Comparison of ENCODE assay signal across 12 cellular contexts in the genomic region with DNA sequence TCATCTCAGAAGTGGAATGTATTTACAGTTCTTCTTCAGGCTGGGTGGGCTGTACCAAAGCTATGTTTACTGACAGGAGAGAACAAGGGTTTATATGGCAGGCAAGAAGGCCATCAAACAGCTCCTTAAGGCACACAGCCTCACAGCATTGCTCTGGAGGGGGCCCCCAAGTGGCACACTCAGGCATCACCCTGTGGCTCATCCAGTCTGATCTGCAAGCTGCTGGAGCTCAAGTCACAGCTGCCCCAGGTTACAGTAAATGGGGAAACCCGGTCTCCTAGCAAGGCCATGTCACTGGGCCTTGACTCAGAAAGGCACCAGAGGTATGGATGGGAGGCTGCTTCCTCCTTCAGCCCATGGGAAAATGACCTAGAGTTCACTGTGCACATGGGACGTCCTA.
DNase-seq lines count a peak whose midpoint lies in the region; ATAC-seq and TF ChIP-seq lines count a peak whose summit lies in the region.
"Had no signal": no experiment of that assay in that cellular context is flagged by ENCODE, and none has a peak within 500 bp of the region (broad histone marks: within the 10 kb centered on the region; RNA-seq: fewer than 3 reads in every experiment).

No MANE protein-coding gene starts in this region.

- POLR2A ChIA-PET in A673 (lab: Charles Lee; ENCODE audit: low non-redundant PET), result no interaction called here

- no peak overlapping the region for H3K4me3 ChIP-seq in A673 (ENCODE audit: low read depth, low read length, poor library complexity, severe bottlenecking)
- H3K4me3 ChIP-seq: BLaER1 treated with 17β-estradiol and CSF1 and Interleukin-3, amounts not matched to agents 10 nM and 100 nM; colonic mucosa had no signal

- no peaks in the 10 kb centered on the region for H3K36me3 ChIP-seq in A673 (ENCODE audit: insufficient read depth, low read length, poor library complexity, severe bottlenecking)
- H3K36me3 ChIP-seq: BLaER1 treated with 17β-estradiol and CSF1 and Interleukin-3, amounts not matched to agents 10 nM and 100 nM; colonic mucosa had no signal

- H3K4me1 ChIP-seq in A673 (ENCODE audit: insufficient read depth, low read length, poor library complexity, severe bottlenecking) (no peaks in the 10 kb centered on the region), foreskin keratinocyte (peaks cover 3% of the 10 kb centered on the region)
- H3K4me1 ChIP-seq: BLaER1 treated with 17β-estradiol and CSF1 and Interleukin-3, amounts not matched to agents 10 nM and 100 nM; colonic mucosa had no signal

- in situ Hi-C loops in SK-MEL-5 (cut with HindIII; ENCODE audit: low pct_unique_long_range_greater_than_20kb, low sequenced_read_pairs), result no loop called here

- DNase-seq in A673 (ENCODE audit: low spot score), result peak; percentile 10
- peak; percentile 28 for DNase-seq in SK-MEL-5 (ENCODE audit: low read depth, low spot score)
- DNase-seq in foreskin keratinocyte, result no peak
- no peak for DNase-seq in NCI-H526 (lab: John Stamatoyannopoulos, UW)
- DNase-seq in NCI-H2107 treated with DMSO at 0.1 percent for 48 hours (lab: John Stamatoyannopoulos, UW; ENCODE audit: unreplicated experiment), result no peak
- no peak for DNase-seq in NCI-H1436 treated with DMSO at 0.1 percent for 48 hours (lab: John Stamatoyannopoulos, UW)
- DNase-seq: colonic mucosa; NCI-H2171 treated with DMSO at 0.1 percent for 48 hours; stimulated activated naive B cell treated with anti-CD40 and anti-IgM and Interleukin-4, amounts not matched to agents 10 μg/mL and 1 μg/mL and 100 μg/mL, for 72 hours had no signal

- no TSS peak for BruUV-seq in A673 (replicated peaks; lab: Mats Ljungman, UMichigan)

- peak; percentile 49 for ATAC-seq in foreskin keratinocyte
- ATAC-seq in HG03565 (IDR thresholded peaks at IDR 0.05; ENCODE audit: unreplicated experiment), result no peak
- ATAC-seq: stimulated activated naive B cell treated with anti-CD40 and anti-IgM and Interleukin-4, amounts not matched to agents 10 μg/mL and 1 μg/mL and 100 μg/mL, for 72 hours had no signal

- intact Hi-C loops in A673 (cut with micrococcal nuclease; ENCODE audit: unreplicated experiment), result no loop called here

- CTCF ChIA-PET in A673 (lab: Charles Lee), result no interaction called here

- H3K27ac ChIP-seq in A673 (ENCODE audit: low read depth, low read length, poor library complexity, severe bottlenecking) (no peak overlapping the region), foreskin keratinocyte (no peak overlapping the region)
- H3K27ac ChIP-seq: BLaER1 treated with 17β-estradiol and CSF1 and Interleukin-3, amounts not matched to agents 10 nM and 100 nM; colonic mucosa had no signal

- TF ChIP-seq CTCF in A673 (conservative IDR thresholded peaks at IDR 0.05; ENCODE audit: low read depth, low read length) (peak; percentile 35), GM12873 (IDR thresholded peaks at IDR 0.05; ENCODE audit: insufficient read depth, low read depth, low read length, missing control alignments) (peak; percentile 38), foreskin keratinocyte (conservative IDR thresholded peaks at IDR 0.05) (no peak)

- H3K9me3 ChIP-seq in A673 (ENCODE audit: low read depth, low read length, poor library complexity, severe bottlenecking), result no peaks in the 10 kb centered on the region
- H3K9me3 ChIP-seq: BLaER1 treated with 17β-estradiol and CSF1 and Interleukin-3, amounts not matched to agents 10 nM and 100 nM; colonic mucosa had no signal

- no peaks in the 10 kb centered on the region for H3K27me3 ChIP-seq in A673 (replicated peaks; ENCODE audit: insufficient read depth, low read depth, low read length, poor library complexity)
- no peaks in the 10 kb centered on the region for H3K27me3 ChIP-seq in foreskin keratinocyte
- H3K27me3 ChIP-seq: BLaER1 treated with 17β-estradiol and CSF1 and Interleukin-3, amounts not matched to agents 10 nM and 100 nM; colonic mucosa had no signal

Comparison
In these comparisons a context has a peak if more than half of its experiments do, and no peak if none do; other contexts are left out.
1. DNase-seq: peak in A673 (single experiment) and SK-MEL-5 (single experiment); none in foreskin keratinocyte (0 of 2), NCI-H526 (0 of 2), NCI-H2107 treated with DMSO at 0.1 percent for 48 hours (single experiment) and NCI-H1436 treated with DMSO at 0.1 percent for 48 hours (single experiment).